1 cellular context compared by ENCODE assay signal in the genomic region with DNA sequence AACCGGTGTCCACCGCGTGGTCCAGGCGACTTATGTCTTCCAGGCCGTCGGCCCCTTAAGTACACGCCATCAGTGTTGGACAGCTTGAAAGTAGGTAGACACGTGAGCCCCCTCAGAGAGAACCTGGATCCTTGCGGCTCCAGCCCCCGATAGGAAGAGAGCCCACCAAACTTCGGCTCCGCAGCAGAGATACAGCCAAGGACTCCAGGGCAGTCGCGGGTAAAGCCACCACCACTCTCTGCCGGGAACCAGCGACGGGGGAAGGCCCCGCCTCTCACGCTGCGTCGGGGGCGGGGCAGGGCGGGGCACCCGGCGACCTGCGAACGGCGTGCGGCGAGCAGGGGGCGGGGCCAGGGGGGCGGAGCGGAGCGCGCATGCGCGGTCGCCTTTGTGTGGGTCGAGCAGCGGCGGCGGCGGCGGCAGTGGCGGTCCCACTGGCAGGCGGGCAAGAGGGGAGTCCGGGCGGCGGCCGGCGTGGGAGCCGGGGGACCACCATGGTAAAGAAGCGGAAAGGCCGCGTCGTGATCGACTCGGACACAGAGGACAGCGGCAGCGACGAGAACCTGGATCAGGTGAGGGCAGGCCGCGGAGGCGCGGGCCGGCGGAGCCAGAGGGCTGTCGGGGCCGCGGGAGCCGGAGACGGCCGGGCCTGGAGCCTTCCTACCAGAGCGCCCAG.
A peak's percentile ranks its signal among the peaks of the same experiment; 100 is the strongest.
TF ChIP-seq lines count a peak whose summit lies in the region.

A gene (plus strand): TSS at position 354 of the 676 bp plus-strand sequence. CDS start 21 bp downstream, at position 375.

TF ChIP-seq in HEK293, 187 proteins besides CTCF, POLR2A, EP300 and RAD21 (continued from another document):
- TF ChIP-seq, protein P1, sequence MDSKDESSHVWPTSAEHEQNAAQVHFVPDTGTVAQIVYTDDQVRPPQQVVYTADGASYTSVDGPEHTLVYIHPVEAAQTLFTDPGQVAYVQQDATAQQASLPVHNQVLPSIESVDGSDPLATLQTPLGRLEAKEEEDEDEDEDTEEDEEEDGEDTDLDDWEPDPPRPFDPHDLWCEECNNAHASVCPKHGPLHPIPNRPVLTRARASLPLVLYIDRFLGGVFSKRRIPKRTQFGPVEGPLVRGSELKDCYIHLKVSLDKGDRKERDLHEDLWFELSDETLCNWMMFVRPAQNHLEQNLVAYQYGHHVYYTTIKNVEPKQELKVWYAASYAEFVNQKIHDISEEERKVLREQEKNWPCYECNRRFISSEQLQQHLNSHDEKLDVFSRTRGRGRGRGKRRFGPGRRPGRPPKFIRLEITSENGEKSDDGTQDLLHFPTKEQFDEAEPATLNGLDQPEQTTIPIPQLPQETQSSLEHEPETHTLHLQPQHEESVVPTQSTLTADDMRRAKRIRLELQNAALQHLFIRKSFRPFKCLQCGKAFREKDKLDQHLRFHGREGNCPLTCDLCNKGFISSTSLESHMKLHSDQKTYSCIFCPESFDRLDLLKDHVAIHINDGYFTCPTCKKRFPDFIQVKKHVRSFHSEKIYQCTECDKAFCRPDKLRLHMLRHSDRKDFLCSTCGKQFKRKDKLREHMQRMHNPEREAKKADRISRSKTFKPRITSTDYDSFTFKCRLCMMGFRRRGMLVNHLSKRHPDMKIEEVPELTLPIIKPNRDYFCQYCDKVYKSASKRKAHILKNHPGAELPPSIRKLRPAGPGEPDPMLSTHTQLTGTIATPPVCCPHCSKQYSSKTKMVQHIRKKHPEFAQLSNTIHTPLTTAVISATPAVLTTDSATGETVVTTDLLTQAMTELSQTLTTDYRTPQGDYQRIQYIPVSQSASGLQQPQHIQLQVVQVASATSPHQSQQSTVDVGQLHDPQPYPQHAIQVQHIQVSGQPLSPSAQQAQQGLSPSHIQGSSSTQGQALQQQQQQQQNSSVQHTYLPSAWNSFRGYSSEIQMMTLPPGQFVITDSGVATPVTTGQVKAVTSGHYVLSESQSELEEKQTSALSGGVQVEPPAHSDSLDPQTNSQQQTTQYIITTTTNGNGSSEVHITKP (tag by site-specific recombination; IDR thresholded peaks at IDR 0.05) = peak; percentile 77
- no peak for TF ChIP-seq ZNF768 (tag by site-specific recombination; IDR thresholded peaks at IDR 0.05)
- no peak for TF ChIP-seq ZNF629 (tag by site-specific recombination; IDR thresholded peaks at IDR 0.05)
- TF ChIP-seq EGR2 (tag by site-specific recombination; IDR thresholded peaks at IDR 0.05; ENCODE audit: low read depth) = 0 out of 2 replicates have a peak, but pooled peaks have one; percentile 10
- TF ChIP-seq GLIS2 (tag by site-specific recombination; IDR thresholded peaks at IDR 0.05) = peak; percentile 23; the same call in 1 of the 2 replicates
- TF ChIP-seq, protein P2, sequence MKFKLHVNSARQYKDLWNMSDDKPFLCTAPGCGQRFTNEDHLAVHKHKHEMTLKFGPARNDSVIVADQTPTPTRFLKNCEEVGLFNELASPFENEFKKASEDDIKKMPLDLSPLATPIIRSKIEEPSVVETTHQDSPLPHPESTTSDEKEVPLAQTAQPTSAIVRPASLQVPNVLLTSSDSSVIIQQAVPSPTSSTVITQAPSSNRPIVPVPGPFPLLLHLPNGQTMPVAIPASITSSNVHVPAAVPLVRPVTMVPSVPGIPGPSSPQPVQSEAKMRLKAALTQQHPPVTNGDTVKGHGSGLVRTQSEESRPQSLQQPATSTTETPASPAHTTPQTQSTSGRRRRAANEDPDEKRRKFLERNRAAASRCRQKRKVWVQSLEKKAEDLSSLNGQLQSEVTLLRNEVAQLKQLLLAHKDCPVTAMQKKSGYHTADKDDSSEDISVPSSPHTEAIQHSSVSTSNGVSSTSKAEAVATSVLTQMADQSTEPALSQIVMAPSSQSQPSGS (tag by site-specific recombination; IDR thresholded peaks at IDR 0.05; ENCODE audit: low read depth) = no peak
- no peak for TF ChIP-seq ZNF624 (tag by site-specific recombination; IDR thresholded peaks at IDR 0.05)
- TF ChIP-seq REPIN1 (tag by site-specific recombination; IDR thresholded peaks at IDR 0.05; ENCODE audit: low read depth) = 0 out of 2 replicates have a peak, but pooled peaks have one; percentile 23
- peak; percentile 34; the same call in 1 of the 2 replicates for TF ChIP-seq ZXDB (tag by site-specific recombination; IDR thresholded peaks at IDR 0.05)
- TF ChIP-seq, protein P3, sequence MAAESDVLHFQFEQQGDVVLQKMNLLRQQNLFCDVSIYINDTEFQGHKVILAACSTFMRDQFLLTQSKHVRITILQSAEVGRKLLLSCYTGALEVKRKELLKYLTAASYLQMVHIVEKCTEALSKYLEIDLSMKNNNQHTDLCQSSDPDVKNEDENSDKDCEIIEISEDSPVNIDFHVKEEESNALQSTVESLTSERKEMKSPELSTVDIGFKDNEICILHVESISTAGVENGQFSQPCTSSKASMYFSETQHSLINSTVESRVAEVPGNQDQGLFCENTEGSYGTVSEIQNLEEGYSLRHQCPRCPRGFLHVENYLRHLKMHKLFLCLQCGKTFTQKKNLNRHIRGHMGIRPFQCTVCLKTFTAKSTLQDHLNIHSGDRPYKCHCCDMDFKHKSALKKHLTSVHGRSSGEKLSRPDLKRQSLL (tag by site-specific recombination; IDR thresholded peaks at IDR 0.05) = 0 out of 2 replicates have a peak, but pooled peaks have one; percentile 6
- TF ChIP-seq ZNF707 (tag by site-specific recombination; IDR thresholded peaks at IDR 0.05) = no peak
- peak; percentile 31; the same call in 1 of the 2 replicates for TF ChIP-seq ZNF660 (tag by site-specific recombination; IDR thresholded peaks at IDR 0.05)
- TF ChIP-seq ZNF426 (tag by site-specific recombination; IDR thresholded peaks at IDR 0.05) = no peak
- peak; percentile 48; the same call in 1 of the 2 replicates for TF ChIP-seq KLF8 (tag by site-specific recombination; IDR thresholded peaks at IDR 0.05)
- TF ChIP-seq, protein P4, sequence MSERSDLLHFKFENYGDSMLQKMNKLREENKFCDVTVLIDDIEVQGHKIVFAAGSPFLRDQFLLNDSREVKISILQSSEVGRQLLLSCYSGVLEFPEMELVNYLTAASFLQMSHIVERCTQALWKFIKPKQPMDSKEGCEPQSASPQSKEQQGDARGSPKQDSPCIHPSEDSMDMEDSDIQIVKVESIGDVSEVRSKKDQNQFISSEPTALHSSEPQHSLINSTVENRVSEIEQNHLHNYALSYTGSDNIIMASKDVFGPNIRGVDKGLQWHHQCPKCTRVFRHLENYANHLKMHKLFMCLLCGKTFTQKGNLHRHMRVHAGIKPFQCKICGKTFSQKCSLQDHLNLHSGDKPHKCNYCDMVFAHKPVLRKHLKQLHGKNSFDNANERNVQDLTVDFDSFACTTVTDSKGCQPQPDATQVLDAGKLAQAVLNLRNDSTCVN (tag by site-specific recombination; optimal IDR thresholded peaks at IDR 0.05) = peak; percentile 85
- TF ChIP-seq, protein P5, sequence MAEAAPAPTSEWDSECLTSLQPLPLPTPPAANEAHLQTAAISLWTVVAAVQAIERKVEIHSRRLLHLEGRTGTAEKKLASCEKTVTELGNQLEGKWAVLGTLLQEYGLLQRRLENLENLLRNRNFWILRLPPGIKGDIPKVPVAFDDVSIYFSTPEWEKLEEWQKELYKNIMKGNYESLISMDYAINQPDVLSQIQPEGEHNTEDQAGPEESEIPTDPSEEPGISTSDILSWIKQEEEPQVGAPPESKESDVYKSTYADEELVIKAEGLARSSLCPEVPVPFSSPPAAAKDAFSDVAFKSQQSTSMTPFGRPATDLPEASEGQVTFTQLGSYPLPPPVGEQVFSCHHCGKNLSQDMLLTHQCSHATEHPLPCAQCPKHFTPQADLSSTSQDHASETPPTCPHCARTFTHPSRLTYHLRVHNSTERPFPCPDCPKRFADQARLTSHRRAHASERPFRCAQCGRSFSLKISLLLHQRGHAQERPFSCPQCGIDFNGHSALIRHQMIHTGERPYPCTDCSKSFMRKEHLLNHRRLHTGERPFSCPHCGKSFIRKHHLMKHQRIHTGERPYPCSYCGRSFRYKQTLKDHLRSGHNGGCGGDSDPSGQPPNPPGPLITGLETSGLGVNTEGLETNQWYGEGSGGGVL (tag by site-specific recombination; IDR thresholded peaks at IDR 0.05) = no peak
- TF ChIP-seq ZNF335 (tag by site-specific recombination; conservative IDR thresholded peaks at IDR 0.05) = peak; percentile 44
- TF ChIP-seq ZBTB20 (tag by site-specific recombination; IDR thresholded peaks at IDR 0.05) = peak; percentile 94
- peak; percentile 66 for TF ChIP-seq KLF10 (tag by site-specific recombination; IDR thresholded peaks at IDR 0.05)
- TF ChIP-seq ZNF571 (tag by site-specific recombination; IDR thresholded peaks at IDR 0.05) = no peak
- peak; percentile 20; the same call in 1 of the 2 replicates for TF ChIP-seq ZNF76 (tag by site-specific recombination; IDR thresholded peaks at IDR 0.05; ENCODE audit: borderline replicate concordance, low read depth)
- no peak for TF ChIP-seq ZSCAN23 (tag by site-specific recombination; IDR thresholded peaks at IDR 0.05)
- peak; percentile 47; the same call in 1 of the 2 replicates for TF ChIP-seq ZFP69B (tag by site-specific recombination; IDR thresholded peaks at IDR 0.05)
- TF ChIP-seq KLF16 (tag by site-specific recombination; IDR thresholded peaks at IDR 0.05) = 0 out of 2 replicates have a peak, but pooled peaks have one; percentile 29
- peak; percentile 36; the same call in 1 of the 2 replicates for TF ChIP-seq ZFHX2 (tag by site-specific recombination; conservative IDR thresholded peaks at IDR 0.05)
- no peak for TF ChIP-seq ZNF140 (tag by site-specific recombination; IDR thresholded peaks at IDR 0.05)
- TF ChIP-seq ZNF146 (tag by site-specific recombination; IDR thresholded peaks at IDR 0.05) = 0 out of 2 replicates have a peak, but pooled peaks have one; percentile 2
- TF ChIP-seq, protein P6, sequence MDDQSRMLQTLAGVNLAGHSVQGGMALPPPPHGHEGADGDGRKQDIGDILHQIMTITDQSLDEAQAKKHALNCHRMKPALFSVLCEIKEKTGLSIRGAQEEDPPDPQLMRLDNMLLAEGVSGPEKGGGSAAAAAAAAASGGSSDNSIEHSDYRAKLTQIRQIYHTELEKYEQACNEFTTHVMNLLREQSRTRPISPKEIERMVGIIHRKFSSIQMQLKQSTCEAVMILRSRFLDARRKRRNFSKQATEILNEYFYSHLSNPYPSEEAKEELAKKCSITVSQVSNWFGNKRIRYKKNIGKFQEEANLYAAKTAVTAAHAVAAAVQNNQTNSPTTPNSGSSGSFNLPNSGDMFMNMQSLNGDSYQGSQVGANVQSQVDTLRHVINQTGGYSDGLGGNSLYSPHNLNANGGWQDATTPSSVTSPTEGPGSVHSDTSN (CRISPR knock-in tag; IDR thresholded peaks at IDR 0.05) = 0 out of 2 replicates have a peak, but pooled peaks have one; percentile 14
- 0 out of 2 replicates have a peak, but pooled peaks have one; percentile 12 for TF ChIP-seq ZNF341 (tag by site-specific recombination; IDR thresholded peaks at IDR 0.05; ENCODE audit: low read depth)
- TF ChIP-seq SP3 (tag by site-specific recombination; IDR thresholded peaks at IDR 0.05) = peak; percentile 69
